Comparison of ENCODE assay signal across 1 cellular context in the genomic region with DNA sequence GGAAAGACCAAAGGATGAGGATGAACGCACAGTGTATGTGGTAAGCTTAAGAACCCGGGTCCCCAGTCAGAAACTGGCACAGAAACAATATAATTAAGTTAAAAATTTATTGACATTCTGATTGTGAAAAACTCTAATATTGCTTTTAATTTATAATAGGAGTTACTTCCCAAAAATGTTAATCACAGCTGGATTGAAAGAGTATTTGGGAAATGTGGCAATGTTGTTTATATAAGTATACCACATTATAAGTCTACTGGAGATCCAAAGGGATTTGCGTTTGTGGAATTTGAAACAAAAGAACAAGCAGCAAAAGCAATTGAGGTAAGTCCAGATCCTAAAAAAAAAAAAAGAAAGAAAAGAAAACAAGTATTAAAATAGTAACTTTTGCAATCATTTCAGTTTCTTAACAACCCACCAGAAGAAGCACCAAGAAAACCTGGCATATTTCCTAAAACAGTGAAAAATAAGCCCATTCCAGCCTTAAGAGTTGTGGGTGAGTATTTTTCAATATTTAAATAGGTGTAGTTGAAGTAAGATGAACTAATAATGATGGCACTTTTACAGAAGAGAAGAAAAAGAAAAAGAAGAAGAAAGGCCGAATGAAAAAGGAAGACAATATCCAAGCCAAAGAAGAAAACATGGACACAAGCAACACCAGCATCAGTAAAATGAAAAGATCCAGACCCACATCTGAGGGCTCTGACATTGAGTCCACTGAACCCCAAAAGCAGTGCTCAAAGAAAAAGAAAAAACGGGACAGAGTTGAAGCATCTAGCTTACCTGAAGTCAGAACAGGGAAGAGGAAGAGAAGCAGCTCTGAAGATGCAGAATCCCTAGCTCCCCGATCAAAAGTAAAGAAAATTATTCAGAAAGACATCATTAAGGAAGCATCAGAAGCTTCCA.
TF ChIP-seq lines count a peak whose summit lies in the region.

No MANE protein-coding gene starts in this region.

TF ChIP-seq in GM12878, 131 proteins besides CTCF, POLR2A, EP300 and RAD21:
- TF ChIP-seq CBFB (IDR thresholded peaks at IDR 0.05; ENCODE audit: low read depth), result no peak
- TF ChIP-seq RUNX3 (IDR thresholded peaks at IDR 0.05; ENCODE audit: low read length), result no peak
- TF ChIP-seq IRF4 (IDR thresholded peaks at IDR 0.05; ENCODE audit: low read depth, low read length), result no peak
- TF ChIP-seq BCL11A (IDR thresholded peaks at IDR 0.05; ENCODE audit: low read depth, low read length), result no peak
- TF ChIP-seq CHD4 (IDR thresholded peaks at IDR 0.05), result no peak
TF ChIP-seq in GM12878: peak in this region for 0.
